ENCODE assay signal across 10 cellular contexts in the genomic region with DNA sequence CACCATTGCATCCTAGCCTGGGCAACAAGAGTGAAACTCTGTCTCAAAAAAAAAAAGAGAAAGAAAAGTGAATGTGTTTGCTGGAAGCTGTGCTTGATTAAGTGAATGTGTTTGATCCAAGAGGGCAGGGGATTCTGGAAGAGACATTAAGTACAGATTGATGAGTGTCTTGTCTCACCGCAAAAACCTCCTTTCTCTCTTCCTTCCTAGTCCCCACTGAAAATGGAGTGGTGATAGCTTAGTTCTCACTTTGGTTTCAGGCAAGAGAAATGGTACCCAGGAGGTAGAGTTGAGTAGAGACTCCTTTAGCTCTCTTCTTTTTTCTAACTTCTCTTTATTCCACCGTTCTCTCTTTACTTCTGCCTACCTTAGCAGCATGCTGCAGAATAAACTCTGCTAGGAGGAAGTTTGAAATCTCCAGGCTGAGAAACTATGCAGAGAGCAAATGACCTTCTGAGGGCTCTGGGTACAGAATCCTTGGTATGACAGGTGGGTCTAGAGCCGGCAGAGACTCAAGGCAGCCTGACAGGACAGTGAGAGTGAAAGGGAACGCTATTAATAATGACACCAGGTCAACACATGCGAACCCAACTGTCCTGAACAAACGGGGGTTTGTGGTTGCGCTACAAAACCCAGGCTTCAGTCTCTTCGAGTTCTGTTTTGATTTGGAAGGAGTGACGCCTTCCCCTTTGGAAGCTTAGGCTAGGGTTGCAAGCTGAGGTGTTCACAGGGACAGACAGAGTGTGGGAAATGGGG.
A peak's percentile ranks its signal among the peaks of the same experiment; 100 is the strongest.
DNase-seq lines count a peak whose midpoint lies in the region; ATAC-seq and TF ChIP-seq lines count a peak whose summit lies in the region.
"Had no signal": no experiment of that assay in that cellular context is flagged by ENCODE, and none has a peak within 500 bp of the region (broad histone marks: within the 10 kb centered on the region; RNA-seq: fewer than 3 reads in every experiment).

No MANE protein-coding gene starts in this region.

- H3K4me1 ChIP-seq in muscle layer of duodenum (ENCODE audit: control insufficient read depth in 1 of 2, insufficient read depth in 2 of 2, low read length in 2 of 2), result peaks cover 40 to 63% of the 10 kb centered on the region in 2 donors
- no peaks in the 10 kb centered on the region for H3K4me1 ChIP-seq in BE2C

- H3K4me1 Mint-ChIP-seq in Calu3 (ENCODE audit: low read depth, unreplicated experiment), result peaks cover 92% of the 10 kb centered on the region

- peak overlapping the region; percentile 14 for H3K27ac ChIP-seq in muscle layer of duodenum (ENCODE audit: low read length)

- no peak overlapping the region for H3K4me3 ChIP-seq in muscle layer of duodenum (ENCODE audit: low read depth in 1 of 2, low read length in 2 of 2)
- no peak overlapping the region for H3K4me3 ChIP-seq in BE2C (ENCODE audit: low read depth, low read length)

- H3K27me3 ChIP-seq in muscle layer of duodenum (ENCODE audit: low read depth, low read length) (no peaks in the 10 kb centered on the region), BE2C (no peaks in the 10 kb centered on the region)

- no peak for TF ChIP-seq CTCF in Calu3 (IDR thresholded peaks at IDR 0.05; ENCODE audit: unreplicated experiment)
- no peak for TF ChIP-seq CTCF in BE2C (IDR thresholded peaks at IDR 0.05; ENCODE audit: low read depth, low read length)

- H3K9me3 Mint-ChIP-seq in Calu3 (ENCODE audit: low read depth, unreplicated experiment), result no peaks in the 10 kb centered on the region

- BruUV-seq in Calu3 (replicated peaks; lab: Mats Ljungman, UMichigan), result no TSS peak

- TF ChIP-seq POLR2A in erythroblast (IDR thresholded peaks at IDR 0.05; ENCODE audit: low read length), result no peak

- CTCF ChIA-PET in Calu3 (lab: Charles Lee), result interaction anchor here (1.3 to 1.4 kb wide), 2 partner anchors 8 to 20 kb away, joined by 3 to 5 read pairs; no protein-coding TSS in a partner anchor

- intact Hi-C loops in Calu3 (cut with micrococcal nuclease; ENCODE audit: unreplicated experiment), result no loop called here

- H3K9me3 ChIP-seq in muscle layer of duodenum (ENCODE audit: control insufficient read depth in 1 of 2, low read length in 2 of 2) (no peaks in the 10 kb centered on the region), BE2C (no peaks in the 10 kb centered on the region)

- peak overlapping the region; percentile 42 for H3K27ac Mint-ChIP-seq in Calu3 (ENCODE audit: unreplicated experiment)
- H3K27ac Mint-ChIP-seq: activated naive CD8-positive, alpha-beta T cell had no signal

- H3K36me3 ChIP-seq in muscle layer of duodenum (ENCODE audit: control insufficient read depth in 1 of 2, insufficient read depth in 2 of 2, low read length in 2 of 2) (no peaks in the 10 kb centered on the region), BE2C (no peaks in the 10 kb centered on the region)

- H3K27me3 Mint-ChIP-seq in Calu3 (ENCODE audit: unreplicated experiment), result no peaks in the 10 kb centered on the region
- H3K27me3 Mint-ChIP-seq: activated naive CD8-positive, alpha-beta T cell had no signal

- ATAC-seq in GM19351 (IDR thresholded peaks at IDR 0.05; ENCODE audit: unreplicated experiment) (peak; percentile 67), HG03442 (IDR thresholded peaks at IDR 0.05; ENCODE audit: unreplicated experiment) (peak; percentile 69)

- DNase-seq in Calu3 (no peak), BE2C (no peak), dedifferentiated amniotic fluid mesenchymal stem cell (ENCODE audit: extremely low spot score) (no peak), erythroblast (lab: John Stamatoyannopoulos, UW) (no peak), NCI-H2196 (lab: John Stamatoyannopoulos, UW; ENCODE audit: unreplicated experiment) (no peak)
- DNase-seq: DMS79 treated with DMSO at 0.1 percent for 48 hours had no signal

- peaks cover 61% of the 10 kb centered on the region for H3K36me3 Mint-ChIP-seq in Calu3 (ENCODE audit: insufficient read depth, unreplicated experiment)

- H3K4me3 Mint-ChIP-seq in Calu3 (ENCODE audit: low read depth, unreplicated experiment), result no peak overlapping the region
- H3K4me3 Mint-ChIP-seq: activated naive CD8-positive, alpha-beta T cell had no signal
